2 cellular contexts compared by ENCODE assay signal in the genomic region with DNA sequence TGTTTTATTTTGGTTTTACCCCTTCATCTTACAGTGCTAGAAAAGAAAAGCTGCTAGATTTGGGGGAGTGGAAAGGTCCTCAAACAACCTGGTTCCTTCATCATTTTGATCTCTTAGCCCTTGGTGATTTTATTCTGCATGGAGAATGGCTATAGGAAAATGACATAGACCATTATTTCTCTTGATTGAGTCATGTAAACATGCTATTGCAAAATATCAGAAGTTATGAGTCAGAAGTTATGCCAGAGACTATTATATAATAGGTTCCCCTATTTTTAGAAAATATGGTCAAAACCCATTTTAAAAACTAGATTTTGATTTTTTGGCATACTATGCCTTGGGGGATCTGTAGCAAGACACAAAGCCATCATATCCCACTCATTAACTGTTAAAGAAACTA.
TF ChIP-seq lines count a peak whose summit lies in the region.

No MANE protein-coding gene starts in this region.

TF ChIP-seq in SK-N-SH, 30 proteins besides CTCF, POLR2A, EP300 and RAD21 (continued from another document):
- TF ChIP-seq REST (IDR thresholded peaks at IDR 0.05; ENCODE audit: low read depth, low read length): no peak
- TF ChIP-seq TAF1 (IDR thresholded peaks at IDR 0.05; ENCODE audit: borderline replicate concordance, low read depth, low read length): no peak
- TF ChIP-seq NRF1 (IDR thresholded peaks at IDR 0.05; ENCODE audit: low read depth, low read length): no peak
- no peak for TF ChIP-seq CHD2 (IDR thresholded peaks at IDR 0.05; ENCODE audit: low read length, partially characterized antibody)
- peak; percentile 39; the same call in 1 of the 2 replicates for TF ChIP-seq JUND (IDR thresholded peaks at IDR 0.05)
- no peak for TF ChIP-seq FOXM1 (IDR thresholded peaks at IDR 0.05; ENCODE audit: low read depth)
- TF ChIP-seq EZH2phosphoT487 (IDR thresholded peaks at IDR 0.05; ENCODE audit: borderline replicate concordance, low read depth): no peak
- no peak for TF ChIP-seq POLR2AphosphoS5 (IDR thresholded peaks at IDR 0.05; ENCODE audit: low read depth, low read length)
- no peak for TF ChIP-seq MXI1 (IDR thresholded peaks at IDR 0.05; ENCODE audit: low read depth, low read length)
- no peak for TF ChIP-seq MAX (IDR thresholded peaks at IDR 0.05; ENCODE audit: low read depth)
- TF ChIP-seq, protein P1, sequence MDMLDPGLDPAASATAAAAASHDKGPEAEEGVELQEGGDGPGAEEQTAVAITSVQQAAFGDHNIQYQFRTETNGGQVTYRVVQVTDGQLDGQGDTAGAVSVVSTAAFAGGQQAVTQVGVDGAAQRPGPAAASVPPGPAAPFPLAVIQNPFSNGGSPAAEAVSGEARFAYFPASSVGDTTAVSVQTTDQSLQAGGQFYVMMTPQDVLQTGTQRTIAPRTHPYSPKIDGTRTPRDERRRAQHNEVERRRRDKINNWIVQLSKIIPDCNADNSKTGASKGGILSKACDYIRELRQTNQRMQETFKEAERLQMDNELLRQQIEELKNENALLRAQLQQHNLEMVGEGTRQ (IDR thresholded peaks at IDR 0.05; ENCODE audit: borderline replicate concordance, low read depth, low read length): no peak
- peak; percentile 25; the same call in 1 of the 2 replicates for TF ChIP-seq TCF12 (IDR thresholded peaks at IDR 0.05)
- TF ChIP-seq, protein P2, sequence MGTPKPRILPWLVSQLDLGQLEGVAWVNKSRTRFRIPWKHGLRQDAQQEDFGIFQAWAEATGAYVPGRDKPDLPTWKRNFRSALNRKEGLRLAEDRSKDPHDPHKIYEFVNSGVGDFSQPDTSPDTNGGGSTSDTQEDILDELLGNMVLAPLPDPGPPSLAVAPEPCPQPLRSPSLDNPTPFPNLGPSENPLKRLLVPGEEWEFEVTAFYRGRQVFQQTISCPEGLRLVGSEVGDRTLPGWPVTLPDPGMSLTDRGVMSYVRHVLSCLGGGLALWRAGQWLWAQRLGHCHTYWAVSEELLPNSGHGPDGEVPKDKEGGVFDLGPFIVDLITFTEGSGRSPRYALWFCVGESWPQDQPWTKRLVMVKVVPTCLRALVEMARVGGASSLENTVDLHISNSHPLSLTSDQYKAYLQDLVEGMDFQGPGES (IDR thresholded peaks at IDR 0.05; ENCODE audit: low read depth, low read length): no peak
- TF ChIP-seq PBX3 (IDR thresholded peaks at IDR 0.05): peak; percentile 60
- no peak for TF ChIP-seq RXRA (IDR thresholded peaks at IDR 0.05; ENCODE audit: borderline replicate concordance, low read depth)
- no peak for TF ChIP-seq FOXJ3 (CRISPR knock-in tag; IDR thresholded peaks at IDR 0.05)
- peak; percentile 42; the same call in 1 of the 2 replicates for TF ChIP-seq MEF2A (IDR thresholded peaks at IDR 0.05; ENCODE audit: borderline replicate concordance, low read depth)

TF ChIP-seq in SK-N-SH treated with all-trans-retinoic acid at 6 μM for 48 hours, 23 proteins besides CTCF, POLR2A, EP300 and RAD21 (continued from another document):
- TF ChIP-seq, protein P3, sequence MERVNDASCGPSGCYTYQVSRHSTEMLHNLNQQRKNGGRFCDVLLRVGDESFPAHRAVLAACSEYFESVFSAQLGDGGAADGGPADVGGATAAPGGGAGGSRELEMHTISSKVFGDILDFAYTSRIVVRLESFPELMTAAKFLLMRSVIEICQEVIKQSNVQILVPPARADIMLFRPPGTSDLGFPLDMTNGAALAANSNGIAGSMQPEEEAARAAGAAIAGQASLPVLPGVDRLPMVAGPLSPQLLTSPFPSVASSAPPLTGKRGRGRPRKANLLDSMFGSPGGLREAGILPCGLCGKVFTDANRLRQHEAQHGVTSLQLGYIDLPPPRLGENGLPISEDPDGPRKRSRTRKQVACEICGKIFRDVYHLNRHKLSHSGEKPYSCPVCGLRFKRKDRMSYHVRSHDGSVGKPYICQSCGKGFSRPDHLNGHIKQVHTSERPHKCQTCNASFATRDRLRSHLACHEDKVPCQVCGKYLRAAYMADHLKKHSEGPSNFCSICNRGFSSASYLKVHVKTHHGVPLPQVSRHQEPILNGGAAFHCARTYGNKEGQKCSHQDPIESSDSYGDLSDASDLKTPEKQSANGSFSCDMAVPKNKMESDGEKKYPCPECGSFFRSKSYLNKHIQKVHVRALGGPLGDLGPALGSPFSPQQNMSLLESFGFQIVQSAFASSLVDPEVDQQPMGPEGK (CRISPR knock-in tag; IDR thresholded peaks at IDR 0.05; ENCODE audit: borderline replicate concordance): no peak
- TF ChIP-seq ZNF565 (CRISPR knock-in tag; conservative IDR thresholded peaks at IDR 0.05; ENCODE audit: low read depth) (no peak), TOX (CRISPR knock-in tag; IDR thresholded peaks at IDR 0.05; ENCODE audit: borderline replicate concordance) (no peak), OSR1 (CRISPR knock-in tag; IDR thresholded peaks at IDR 0.05) (no peak), ZNF70 (CRISPR knock-in tag; IDR thresholded peaks at IDR 0.05) (no peak), SNAI2 (CRISPR knock-in tag; IDR thresholded peaks at IDR 0.05) (no peak)
TF ChIP-seq in SK-N-SH treated with all-trans-retinoic acid at 6 μM for 48 hours: peak in this region for 0.
